18 cellular contexts compared by ENCODE assay signal in genomic region chr9:17159469-17159868, GRCh38. TPM values are rescaled to one million over a fixed set of nuclear protein-coding genes. Genes with fewer than 3 reads are reported as not detected.
DNase-seq lines count a peak whose midpoint lies in the region; ATAC-seq and TF ChIP-seq lines count a peak whose summit lies in the region.
"Had no signal": no experiment of that assay in that cellular context is flagged by ENCODE, and none has a peak within 500 bp of the region (broad histone marks: within the 10 kb centered on the region; RNA-seq: fewer than 3 reads in every experiment).

No MANE protein-coding gene starts in this region.

- H3K36me3 ChIP-seq in GM23338 (ENCODE audit: insufficient read depth), result no peaks in the 10 kb centered on the region
- no peaks in the 10 kb centered on the region for H3K36me3 ChIP-seq in naive thymus-derived CD4-positive, alpha-beta T cell (ENCODE audit: control insufficient read depth in 2 of 3, insufficient read depth in 3 of 3, low read length in 3 of 3)

- H3K9me3 ChIP-seq in naive thymus-derived CD4-positive, alpha-beta T cell (ENCODE audit: control insufficient read depth in 2 of 3, low read length in 3 of 3), result no peaks in the 10 kb centered on the region

- intact Hi-C loops in naive thymus-derived CD4-positive, alpha-beta T cell (cut with micrococcal nuclease), result no loop called here

- H3K79me2 ChIP-seq in GM23338 (replicated peaks; ENCODE audit: insufficient read depth), result 0 out of 2 replicates have a peak, but pooled peaks cover 14% of the 10 kb centered on the region

- no peaks in the 10 kb centered on the region for H3F3A ChIP-seq in GM23338 (replicated peaks; ENCODE audit: low read depth)

- H3K4me3 ChIP-seq in GM23338, result no peak overlapping the region
- no peak overlapping the region for H3K4me3 ChIP-seq in naive thymus-derived CD4-positive, alpha-beta T cell (ENCODE audit: low read length)
- H3K4me3 ChIP-seq: BLaER1 had no signal

- no peaks in the 10 kb centered on the region for H3K4me1 ChIP-seq in GM23338 (ENCODE audit: insufficient read depth)
- no peaks in the 10 kb centered on the region for H3K4me1 ChIP-seq in naive thymus-derived CD4-positive, alpha-beta T cell (ENCODE audit: control insufficient read depth in 2 of 2, insufficient read depth in 2 of 2, low read length in 2 of 2)
- H3K4me1 ChIP-seq: BLaER1 had no signal

- H3K27me3 ChIP-seq in GM23338 (ENCODE audit: insufficient read depth), result no peaks in the 10 kb centered on the region
- H3K27me3 ChIP-seq in naive thymus-derived CD4-positive, alpha-beta T cell (ENCODE audit: control insufficient read depth in 2 of 2, insufficient read depth in 2 of 2, low read length in 2 of 2), result no peaks in the 10 kb centered on the region
- H3K27me3 ChIP-seq: BLaER1 had no signal

- no peak overlapping the region for H3K4me2 ChIP-seq in GM23338
- H3K4me2 ChIP-seq: BLaER1 had no signal

- peaks cover 26% of the 10 kb centered on the region for H3K36me3 Mint-ChIP-seq in GM23338 (ENCODE audit: low read depth)
- peaks cover 13% of the 10 kb centered on the region for H3K36me3 Mint-ChIP-seq in endothelial cell (ENCODE audit: low read depth, unreplicated experiment)
- no peaks in the 10 kb centered on the region for H3K36me3 Mint-ChIP-seq in naive thymus-derived CD4-positive, alpha-beta T cell
- H3K36me3 Mint-ChIP-seq: CD4-positive, CD25-positive, alpha-beta regulatory T cell had no signal

- no peaks in the 10 kb centered on the region for H4K20me1 ChIP-seq in GM23338 (replicated peaks; ENCODE audit: insufficient read depth)
- H4K20me1 ChIP-seq: BLaER1 had no signal

- H3K9me3 Mint-ChIP-seq in GM23338 (peaks cover 15% of the 10 kb centered on the region; the same call in 2 of the 3 replicates), endothelial cell (ENCODE audit: unreplicated experiment) (no peaks in the 10 kb centered on the region)
- peaks cover 0 to 15% (median 5%) of the 10 kb centered on the region in 11 donors for H3K9me3 Mint-ChIP-seq in naive thymus-derived CD4-positive, alpha-beta T cell

- no peak for DNase-seq in GM23338 (ENCODE audit: low spot score)
- peak; percentile 0 for DNase-seq in LHCN-M2 (ENCODE audit: low read depth)
- peak; percentile 9 for DNase-seq in endothelial cell (ENCODE audit: low spot score)
- no peak for DNase-seq in naive thymus-derived CD4-positive, alpha-beta T cell
- no peak for DNase-seq in H4 (ENCODE audit: low spot score)
- DNase-seq: CD4-positive, CD25-positive, alpha-beta regulatory T cell; CD8-positive, alpha-beta memory T cell; DMS 273 treated with DMSO at 0.1 percent for 48 hours; DMS79; EL; GF-D8; H7 had no signal

- no peak overlapping the region for H2AFZ ChIP-seq in GM23338

- H3K4me3 Mint-ChIP-seq in GM23338, result no peak overlapping the region
- H3K4me3 Mint-ChIP-seq in endothelial cell (ENCODE audit: unreplicated experiment), result no peak overlapping the region
- H3K4me3 Mint-ChIP-seq in naive thymus-derived CD4-positive, alpha-beta T cell, result no peak overlapping the region
- H3K4me3 Mint-ChIP-seq: B cell; CD4-positive, CD25-positive, alpha-beta regulatory T cell; CD8-positive, alpha-beta memory T cell had no signal

- H3K9me2 ChIP-seq in GM23338 (ENCODE audit: insufficient read depth), result no peaks in the 10 kb centered on the region

- H3K27ac Mint-ChIP-seq in GM23338, result no peak overlapping the region; the same call in 1 of the 2 replicates
- no peak overlapping the region for H3K27ac Mint-ChIP-seq in endothelial cell (ENCODE audit: unreplicated experiment)
- no peak overlapping the region for H3K27ac Mint-ChIP-seq in naive thymus-derived CD4-positive, alpha-beta T cell
- H3K27ac Mint-ChIP-seq: B cell; CD4-positive, CD25-positive, alpha-beta regulatory T cell; CD8-positive, alpha-beta memory T cell had no signal

- H3K4me1 Mint-ChIP-seq in GM23338 (peaks cover 10% of the 10 kb centered on the region), endothelial cell (ENCODE audit: unreplicated experiment) (peaks cover 6% of the 10 kb centered on the region)
- no peaks in the 10 kb centered on the region for H3K4me1 Mint-ChIP-seq in naive thymus-derived CD4-positive, alpha-beta T cell
- H3K4me1 Mint-ChIP-seq: B cell; CD8-positive, alpha-beta memory T cell had no signal

- H3K27ac ChIP-seq in GM23338 (ENCODE audit: low read depth), result no peak overlapping the region
- H3K27ac ChIP-seq in naive thymus-derived CD4-positive, alpha-beta T cell (ENCODE audit: low read depth, low read length), result no peak overlapping the region
- H3K27ac ChIP-seq: 22Rv1, BLaER1, C4-2B had no signal

- CTCF ChIA-PET in naive thymus-derived CD4-positive, alpha-beta T cell (lab: Charles Lee), result no interaction called here

- no peak for TF ChIP-seq CTCF in GM23338 (conservative IDR thresholded peaks at IDR 0.05; ENCODE audit: low read depth in 2 of 2)
- no peak for TF ChIP-seq CTCF in endothelial cell (IDR thresholded peaks at IDR 0.05; ENCODE audit: unreplicated experiment)

- H3K27me3 Mint-ChIP-seq in GM23338 (ENCODE audit: insufficient read depth, low read depth, poor library complexity) (peaks cover 2% of the 10 kb centered on the region), endothelial cell (ENCODE audit: unreplicated experiment) (peaks cover 2% of the 10 kb centered on the region)
- H3K27me3 Mint-ChIP-seq in naive thymus-derived CD4-positive, alpha-beta T cell, result peaks cover 0 to 3% (median 0%) of the 10 kb centered on the region in 5 donors
- H3K27me3 Mint-ChIP-seq: B cell; CD4-positive, CD25-positive, alpha-beta regulatory T cell; CD8-positive, alpha-beta memory T cell had no signal

- ATAC-seq in GM23338 (peak; percentile 62), GM19328 (IDR thresholded peaks at IDR 0.05; ENCODE audit: unreplicated experiment) (no peak)
- ATAC-seq in naive thymus-derived CD4-positive, alpha-beta T cell, result no peak
- ATAC-seq: HCT116 had no signal

- POLR2A ChIA-PET in naive thymus-derived CD4-positive, alpha-beta T cell (lab: Charles Lee), result no interaction called here

TF ChIP-seq in GM23338, 12 proteins besides CTCF, POLR2A, EP300 and RAD21 (continues in another document):
- TF ChIP-seq POLR2AphosphoS5 (IDR thresholded peaks at IDR 0.05; ENCODE audit: low read depth) (no peak), ETS1 (IDR thresholded peaks at IDR 0.05) (no peak), EZH2 (IDR thresholded peaks at IDR 0.05; ENCODE audit: low read depth, unreplicated experiment) (no peak)

RNA-seq across cellular contexts. Expression of gene CNTLN, which starts 24.6 kb away (rescaled TPM):
- total RNA-seq in GM23338 (2014; rRNA removed; shearing (Covaris generic)), result 12.1 and 17.7 TPM in 2 replicates
- polyA plus RNA-seq in GM23338 (2016; fragmentation: Nextera tagmentation; extraction: Ambion mirVana), result 18.0 and 21.8 TPM in 2 replicates
- 10.3 and 15.1 TPM in 2 replicates for total RNA-seq in LHCN-M2 (2014; rRNA removed)
- polyA plus RNA-seq in LHCN-M2 (2012), result 2.6 TPM
- 7.4 TPM for total RNA-seq in endothelial cell (ENCODE audit: unreplicated experiment)
- 1 to 10 TPM in 2 of 5 experiments, under 1 TPM in 2, not detected in 1; 0.21 to 2.7 (median 1.0) TPM for total RNA-seq in naive thymus-derived CD4-positive, alpha-beta T cell
- polyA plus RNA-seq in naive thymus-derived CD4-positive, alpha-beta T cell, result not detected
- 2.8 and 5.6 TPM in 2 replicates for total RNA-seq in H4 (2014; rRNA removed; shearing (Covaris generic))
- polyA plus RNA-seq: CD8-positive, alpha-beta memory T cell had no signal

Comparison
In these comparisons a context has a peak if more than half of its experiments do, and no peak if none do; other contexts are left out.
1. DNase-seq: peak in LHCN-M2 (single experiment) and endothelial cell (single experiment); none in GM23338 (single experiment), naive thymus-derived CD4-positive, alpha-beta T cell (0 of 9) and H4 (single experiment).